Comparison of ENCODE assay signal across 21 cellular contexts in genomic region chr10:49689882-49690510, GRCh38. TPM values are rescaled to one million over a fixed set of nuclear protein-coding genes. Genes with fewer than 3 reads are reported as not detected.
"Had no signal": no experiment of that assay in that cellular context is flagged by ENCODE, and none has a peak within 500 bp of the region (broad histone marks: within the 10 kb centered on the region; RNA-seq: fewer than 3 reads in every experiment).

No MANE protein-coding gene starts in this region.

- H3K27ac Mint-ChIP-seq: activated naive CD8-positive, alpha-beta T cell; memory B cell; nephron; stimulated activated effector memory CD8-positive, alpha-beta T cell treated with anti-CD3 and anti-CD28 coated beads, Interleukin-12 subunit alpha, Interleukin-12 subunit beta, amount 100 ng/mL, for 72 hours had no signal

- DNase-seq: activated CD4-positive, alpha-beta T cell treated with anti-CD3 and anti-CD28 coated beads for 1 hour; activated CD4-positive, alpha-beta T cell treated with anti-CD3 and anti-CD28 coated beads, Interleukin-2, amount 50 U/mL, for 1 hour; activated naive CD4-positive, alpha-beta T cell; activated T-cell treated with anti-CD3 and anti-CD28 coated beads, Interleukin-2, amount 50 U/mL, for 1 hour; central memory CD4-positive, alpha-beta T cell; dermis blood vessel endothelial cell; effector CD8-positive, alpha-beta T cell; foreskin keratinocyte; occipital lobe; posterior cingulate gyrus; right lobe of liver; stimulated activated CD4-positive, alpha-beta T cell treated with anti-CD3 and anti-CD28 coated beads, Interleukin-2, amount 100 ng/mL, for 24 hours; transverse colon; WERI-Rb-1 had no signal

- H3K4me3 Mint-ChIP-seq: activated naive CD8-positive, alpha-beta T cell; memory B cell; nephron; stimulated activated effector memory CD8-positive, alpha-beta T cell treated with anti-CD3 and anti-CD28 coated beads, Interleukin-12 subunit alpha, Interleukin-12 subunit beta, amount 100 ng/mL, for 72 hours had no signal

- H3K4me1 Mint-ChIP-seq: nephron; stimulated activated effector memory CD8-positive, alpha-beta T cell treated with anti-CD3 and anti-CD28 coated beads, Interleukin-12 subunit alpha, Interleukin-12 subunit beta, amount 100 ng/mL, for 72 hours had no signal

- H3K27ac ChIP-seq: foreskin keratinocyte, right lobe of liver, skin epidermis, transverse colon, WERI-Rb-1 had no signal

- H3K27me3 ChIP-seq: right lobe of liver had no signal

- ATAC-seq: foreskin keratinocyte; right lobe of liver; stimulated activated effector memory CD8-positive, alpha-beta T cell treated with anti-CD3 and anti-CD28 coated beads, Interleukin-12 subunit alpha, Interleukin-12 subunit beta, amount 100 ng/mL, for 72 hours had no signal

- H3K9me3 ChIP-seq: right lobe of liver, transverse colon had no signal

- H3K36me3 ChIP-seq: right lobe of liver, transverse colon, WERI-Rb-1 had no signal

- H3K36me3 Mint-ChIP-seq: activated naive CD8-positive, alpha-beta T cell; memory B cell; stimulated activated effector memory CD8-positive, alpha-beta T cell treated with anti-CD3 and anti-CD28 coated beads, Interleukin-12 subunit alpha, Interleukin-12 subunit beta, amount 100 ng/mL, for 72 hours had no signal

- H3K4me3 ChIP-seq: right lobe of liver, skin epidermis, transverse colon had no signal

- H3K4me1 ChIP-seq: foreskin keratinocyte, right lobe of liver, transverse colon had no signal

RNA-seq across cellular contexts. Expression of gene C10orf53, which starts 10.5 kb away (rescaled TPM):
- polyA plus RNA-seq: esophagus, foreskin keratinocyte, liver had no signal
